1 cellular context compared by ENCODE assay signal in the genomic region with DNA sequence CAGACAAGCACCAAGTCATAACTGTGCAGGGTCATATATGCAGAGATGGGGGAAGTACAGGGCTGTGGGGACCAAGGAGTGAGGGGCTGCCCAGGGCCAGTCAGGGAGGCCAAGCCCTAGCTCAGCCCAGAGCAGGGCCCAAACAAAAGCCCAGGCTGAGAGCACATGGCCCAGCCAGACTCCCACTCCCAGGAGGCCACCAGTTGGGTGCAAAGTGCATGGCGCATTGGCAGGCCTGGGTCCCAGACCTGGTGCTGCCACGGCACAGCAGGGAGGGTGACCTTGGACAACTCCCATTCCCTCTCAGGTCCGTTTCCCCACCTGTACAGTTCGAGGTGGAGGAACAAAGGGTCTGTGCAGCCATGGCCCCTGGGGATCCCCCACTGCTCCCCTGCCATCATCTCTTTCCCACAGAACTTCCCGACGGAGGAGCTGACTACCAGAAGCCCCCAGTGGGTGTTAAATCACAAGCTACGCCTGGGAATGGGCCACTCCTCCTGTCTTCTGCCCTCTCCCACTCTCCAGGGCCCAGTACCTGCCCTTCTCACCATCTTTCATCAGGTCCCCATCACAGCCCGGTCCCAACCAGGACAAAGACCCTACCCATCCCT.
TF ChIP-seq lines count a peak whose summit lies in the region.

No MANE protein-coding gene starts in this region.

TF ChIP-seq in HepG2, 621 proteins besides CTCF, POLR2A, EP300 and RAD21 (continued from another document and continues in another):
- TF ChIP-seq, protein P1, sequence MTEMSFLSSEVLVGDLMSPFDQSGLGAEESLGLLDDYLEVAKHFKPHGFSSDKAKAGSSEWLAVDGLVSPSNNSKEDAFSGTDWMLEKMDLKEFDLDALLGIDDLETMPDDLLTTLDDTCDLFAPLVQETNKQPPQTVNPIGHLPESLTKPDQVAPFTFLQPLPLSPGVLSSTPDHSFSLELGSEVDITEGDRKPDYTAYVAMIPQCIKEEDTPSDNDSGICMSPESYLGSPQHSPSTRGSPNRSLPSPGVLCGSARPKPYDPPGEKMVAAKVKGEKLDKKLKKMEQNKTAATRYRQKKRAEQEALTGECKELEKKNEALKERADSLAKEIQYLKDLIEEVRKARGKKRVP (CRISPR knock-in tag; IDR thresholded peaks at IDR 0.05) = no peak
- TF ChIP-seq ZZZ3 (CRISPR knock-in tag; IDR thresholded peaks at IDR 0.05; ENCODE audit: borderline replicate concordance) (peak; percentile 96), ZNF749 (CRISPR knock-in tag; IDR thresholded peaks at IDR 0.05; ENCODE audit: borderline replicate concordance) (no peak), ZNF350 (CRISPR knock-in tag; IDR thresholded peaks at IDR 0.05; ENCODE audit: borderline replicate concordance, low read depth) (peak; percentile 79; the same call in 1 of the 2 replicates), EZH2 (conservative IDR thresholded peaks at IDR 0.05; ENCODE audit: low read depth, low read length) (no peak), RFX3 (CRISPR knock-in tag; IDR thresholded peaks at IDR 0.05) (no peak), ZNF839 (CRISPR knock-in tag; IDR thresholded peaks at IDR 0.05; ENCODE audit: borderline replicate concordance) (no peak), KDM5B (CRISPR knock-in tag; IDR thresholded peaks at IDR 0.05; ENCODE audit: borderline replicate concordance) (peak; percentile 83; the same call in 1 of the 2 replicates), HHEX (CRISPR knock-in tag; IDR thresholded peaks at IDR 0.05) (no peak), KLF9 (CRISPR knock-in tag; IDR thresholded peaks at IDR 0.05; ENCODE audit: low read depth) (no peak), MATR3 (CRISPR knock-in tag; IDR thresholded peaks at IDR 0.05) (no peak), MBD4 (IDR thresholded peaks at IDR 0.05; ENCODE audit: borderline replicate concordance, low read length) (no peak), ZNF646 (CRISPR knock-in tag; IDR thresholded peaks at IDR 0.05) (no peak), SRF (IDR thresholded peaks at IDR 0.05; ENCODE audit: low read depth, low read length) (no peak), ZNF790 (CRISPR knock-in tag; IDR thresholded peaks at IDR 0.05; ENCODE audit: borderline replicate concordance) (peak; percentile 81; the same call in 1 of the 2 replicates), CC2D1A (CRISPR knock-in tag; IDR thresholded peaks at IDR 0.05) (no peak), ZNF567 (CRISPR knock-in tag; IDR thresholded peaks at IDR 0.05; ENCODE audit: borderline replicate concordance) (no peak; the same call in 1 of the 2 replicates), ZBTB33 (CRISPR knock-in tag; IDR thresholded peaks at IDR 0.05) (0 out of 2 replicates have a peak, but pooled peaks have one; percentile 5), ZNF547 (CRISPR knock-in tag; IDR thresholded peaks at IDR 0.05) (no peak; the same call in 1 of the 2 replicates), NCOR1 (IDR thresholded peaks at IDR 0.05; ENCODE audit: borderline replicate concordance, low read length) (peak; percentile 43; the same call in 1 of the 2 replicates), FOXM1 (CRISPR knock-in tag; IDR thresholded peaks at IDR 0.05) (no peak)
- TF ChIP-seq, protein P2, sequence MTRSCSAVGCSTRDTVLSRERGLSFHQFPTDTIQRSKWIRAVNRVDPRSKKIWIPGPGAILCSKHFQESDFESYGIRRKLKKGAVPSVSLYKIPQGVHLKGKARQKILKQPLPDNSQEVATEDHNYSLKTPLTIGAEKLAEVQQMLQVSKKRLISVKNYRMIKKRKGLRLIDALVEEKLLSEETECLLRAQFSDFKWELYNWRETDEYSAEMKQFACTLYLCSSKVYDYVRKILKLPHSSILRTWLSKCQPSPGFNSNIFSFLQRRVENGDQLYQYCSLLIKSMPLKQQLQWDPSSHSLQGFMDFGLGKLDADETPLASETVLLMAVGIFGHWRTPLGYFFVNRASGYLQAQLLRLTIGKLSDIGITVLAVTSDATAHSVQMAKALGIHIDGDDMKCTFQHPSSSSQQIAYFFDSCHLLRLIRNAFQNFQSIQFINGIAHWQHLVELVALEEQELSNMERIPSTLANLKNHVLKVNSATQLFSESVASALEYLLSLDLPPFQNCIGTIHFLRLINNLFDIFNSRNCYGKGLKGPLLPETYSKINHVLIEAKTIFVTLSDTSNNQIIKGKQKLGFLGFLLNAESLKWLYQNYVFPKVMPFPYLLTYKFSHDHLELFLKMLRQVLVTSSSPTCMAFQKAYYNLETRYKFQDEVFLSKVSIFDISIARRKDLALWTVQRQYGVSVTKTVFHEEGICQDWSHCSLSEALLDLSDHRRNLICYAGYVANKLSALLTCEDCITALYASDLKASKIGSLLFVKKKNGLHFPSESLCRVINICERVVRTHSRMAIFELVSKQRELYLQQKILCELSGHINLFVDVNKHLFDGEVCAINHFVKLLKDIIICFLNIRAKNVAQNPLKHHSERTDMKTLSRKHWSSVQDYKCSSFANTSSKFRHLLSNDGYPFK (CRISPR knock-in tag; IDR thresholded peaks at IDR 0.05; ENCODE audit: borderline replicate concordance) = peak; percentile 78; the same call in 1 of the 2 replicates
- TF ChIP-seq, protein P3, sequence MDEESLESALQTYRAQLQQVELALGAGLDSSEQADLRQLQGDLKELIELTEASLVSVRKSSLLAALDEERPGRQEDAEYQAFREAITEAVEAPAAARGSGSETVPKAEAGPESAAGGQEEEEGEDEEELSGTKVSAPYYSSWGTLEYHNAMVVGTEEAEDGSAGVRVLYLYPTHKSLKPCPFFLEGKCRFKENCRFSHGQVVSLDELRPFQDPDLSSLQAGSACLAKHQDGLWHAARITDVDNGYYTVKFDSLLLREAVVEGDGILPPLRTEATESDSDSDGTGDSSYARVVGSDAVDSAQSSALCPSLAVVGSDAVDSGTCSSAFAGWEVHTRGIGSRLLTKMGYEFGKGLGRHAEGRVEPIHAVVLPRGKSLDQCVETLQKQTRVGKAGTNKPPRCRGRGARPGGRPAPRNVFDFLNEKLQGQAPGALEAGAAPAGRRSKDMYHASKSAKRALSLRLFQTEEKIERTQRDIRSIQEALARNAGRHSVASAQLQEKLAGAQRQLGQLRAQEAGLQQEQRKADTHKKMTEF (CRISPR knock-in tag; IDR thresholded peaks at IDR 0.05) = peak; percentile 76; the same call in 1 of the 2 replicates
- TF ChIP-seq, protein P4, sequence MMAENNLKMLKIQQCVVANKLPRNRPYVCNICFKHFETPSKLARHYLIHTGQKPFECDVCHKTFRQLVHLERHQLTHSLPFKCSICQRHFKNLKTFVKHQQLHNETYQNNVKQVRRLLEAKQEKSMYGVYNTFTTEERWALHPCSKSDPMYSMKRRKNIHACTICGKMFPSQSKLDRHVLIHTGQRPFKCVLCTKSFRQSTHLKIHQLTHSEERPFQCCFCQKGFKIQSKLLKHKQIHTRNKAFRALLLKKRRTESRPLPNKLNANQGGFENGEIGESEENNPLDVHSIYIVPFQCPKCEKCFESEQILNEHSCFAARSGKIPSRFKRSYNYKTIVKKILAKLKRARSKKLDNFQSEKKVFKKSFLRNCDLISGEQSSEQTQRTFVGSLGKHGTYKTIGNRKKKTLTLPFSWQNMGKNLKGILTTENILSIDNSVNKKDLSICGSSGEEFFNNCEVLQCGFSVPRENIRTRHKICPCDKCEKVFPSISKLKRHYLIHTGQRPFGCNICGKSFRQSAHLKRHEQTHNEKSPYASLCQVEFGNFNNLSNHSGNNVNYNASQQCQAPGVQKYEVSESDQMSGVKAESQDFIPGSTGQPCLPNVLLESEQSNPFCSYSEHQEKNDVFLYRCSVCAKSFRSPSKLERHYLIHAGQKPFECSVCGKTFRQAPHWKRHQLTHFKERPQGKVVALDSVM (CRISPR knock-in tag; IDR thresholded peaks at IDR 0.05) = peak; percentile 78
- TF ChIP-seq, protein P5, sequence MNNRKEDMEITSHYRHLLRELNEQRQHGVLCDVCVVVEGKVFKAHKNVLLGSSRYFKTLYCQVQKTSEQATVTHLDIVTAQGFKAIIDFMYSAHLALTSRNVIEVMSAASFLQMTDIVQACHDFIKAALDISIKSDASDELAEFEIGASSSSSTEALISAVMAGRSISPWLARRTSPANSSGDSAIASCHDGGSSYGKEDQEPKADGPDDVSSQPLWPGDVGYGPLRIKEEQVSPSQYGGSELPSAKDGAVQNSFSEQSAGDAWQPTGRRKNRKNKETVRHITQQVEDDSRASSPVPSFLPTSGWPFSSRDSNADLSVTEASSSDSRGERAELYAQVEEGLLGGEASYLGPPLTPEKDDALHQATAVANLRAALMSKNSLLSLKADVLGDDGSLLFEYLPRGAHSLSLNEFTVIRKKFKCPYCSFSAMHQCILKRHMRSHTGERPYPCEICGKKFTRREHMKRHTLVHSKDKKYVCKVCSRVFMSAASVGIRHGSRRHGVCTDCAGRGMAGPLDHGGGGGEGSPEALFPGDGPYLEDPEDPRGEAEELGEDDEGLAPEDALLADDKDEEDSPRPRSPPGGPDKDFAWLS (CRISPR knock-in tag; IDR thresholded peaks at IDR 0.05; ENCODE audit: borderline replicate concordance) = no peak
- TF ChIP-seq, protein P6, sequence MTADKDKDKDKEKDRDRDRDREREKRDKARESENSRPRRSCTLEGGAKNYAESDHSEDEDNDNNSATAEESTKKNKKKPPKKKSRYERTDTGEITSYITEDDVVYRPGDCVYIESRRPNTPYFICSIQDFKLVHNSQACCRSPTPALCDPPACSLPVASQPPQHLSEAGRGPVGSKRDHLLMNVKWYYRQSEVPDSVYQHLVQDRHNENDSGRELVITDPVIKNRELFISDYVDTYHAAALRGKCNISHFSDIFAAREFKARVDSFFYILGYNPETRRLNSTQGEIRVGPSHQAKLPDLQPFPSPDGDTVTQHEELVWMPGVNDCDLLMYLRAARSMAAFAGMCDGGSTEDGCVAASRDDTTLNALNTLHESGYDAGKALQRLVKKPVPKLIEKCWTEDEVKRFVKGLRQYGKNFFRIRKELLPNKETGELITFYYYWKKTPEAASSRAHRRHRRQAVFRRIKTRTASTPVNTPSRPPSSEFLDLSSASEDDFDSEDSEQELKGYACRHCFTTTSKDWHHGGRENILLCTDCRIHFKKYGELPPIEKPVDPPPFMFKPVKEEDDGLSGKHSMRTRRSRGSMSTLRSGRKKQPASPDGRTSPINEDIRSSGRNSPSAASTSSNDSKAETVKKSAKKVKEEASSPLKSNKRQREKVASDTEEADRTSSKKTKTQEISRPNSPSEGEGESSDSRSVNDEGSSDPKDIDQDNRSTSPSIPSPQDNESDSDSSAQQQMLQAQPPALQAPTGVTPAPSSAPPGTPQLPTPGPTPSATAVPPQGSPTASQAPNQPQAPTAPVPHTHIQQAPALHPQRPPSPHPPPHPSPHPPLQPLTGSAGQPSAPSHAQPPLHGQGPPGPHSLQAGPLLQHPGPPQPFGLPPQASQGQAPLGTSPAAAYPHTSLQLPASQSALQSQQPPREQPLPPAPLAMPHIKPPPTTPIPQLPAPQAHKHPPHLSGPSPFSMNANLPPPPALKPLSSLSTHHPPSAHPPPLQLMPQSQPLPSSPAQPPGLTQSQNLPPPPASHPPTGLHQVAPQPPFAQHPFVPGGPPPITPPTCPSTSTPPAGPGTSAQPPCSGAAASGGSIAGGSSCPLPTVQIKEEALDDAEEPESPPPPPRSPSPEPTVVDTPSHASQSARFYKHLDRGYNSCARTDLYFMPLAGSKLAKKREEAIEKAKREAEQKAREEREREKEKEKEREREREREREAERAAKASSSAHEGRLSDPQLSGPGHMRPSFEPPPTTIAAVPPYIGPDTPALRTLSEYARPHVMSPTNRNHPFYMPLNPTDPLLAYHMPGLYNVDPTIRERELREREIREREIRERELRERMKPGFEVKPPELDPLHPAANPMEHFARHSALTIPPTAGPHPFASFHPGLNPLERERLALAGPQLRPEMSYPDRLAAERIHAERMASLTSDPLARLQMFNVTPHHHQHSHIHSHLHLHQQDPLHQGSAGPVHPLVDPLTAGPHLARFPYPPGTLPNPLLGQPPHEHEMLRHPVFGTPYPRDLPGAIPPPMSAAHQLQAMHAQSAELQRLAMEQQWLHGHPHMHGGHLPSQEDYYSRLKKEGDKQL (CRISPR knock-in tag; IDR thresholded peaks at IDR 0.05; ENCODE audit: low read depth) = peak; percentile 36; the same call in 1 of the 2 replicates
